Comparison of ENCODE assay signal across 1 cellular context in genomic region chr16:30609928-30610839, GRCh38.
TF ChIP-seq lines count a peak whose summit lies in the region.

Gene ZNF689 (minus strand): TSS chr16:30610389. CDS start chr16:30610041, 348 bp downstream.

TF ChIP-seq in HepG2, 621 proteins besides CTCF, POLR2A, EP300 and RAD21 (continued from another document and continues in another):
- TF ChIP-seq ATF2 (CRISPR knock-in tag; IDR thresholded peaks at IDR 0.05): peak; percentile 90
- peak; percentile 88 for TF ChIP-seq ZNF224 (CRISPR knock-in tag; IDR thresholded peaks at IDR 0.05)
- TF ChIP-seq ZNF335 (CRISPR knock-in tag; IDR thresholded peaks at IDR 0.05): peak; percentile 92
- TF ChIP-seq ZNF430 (CRISPR knock-in tag; IDR thresholded peaks at IDR 0.05): peak; percentile 98
- TF ChIP-seq ZMYM2 (CRISPR knock-in tag; IDR thresholded peaks at IDR 0.05): peak; percentile 89
- TF ChIP-seq SUZ12 (IDR thresholded peaks at IDR 0.05; ENCODE audit: low read depth, low read length): no peak
- TF ChIP-seq, protein P1, sequence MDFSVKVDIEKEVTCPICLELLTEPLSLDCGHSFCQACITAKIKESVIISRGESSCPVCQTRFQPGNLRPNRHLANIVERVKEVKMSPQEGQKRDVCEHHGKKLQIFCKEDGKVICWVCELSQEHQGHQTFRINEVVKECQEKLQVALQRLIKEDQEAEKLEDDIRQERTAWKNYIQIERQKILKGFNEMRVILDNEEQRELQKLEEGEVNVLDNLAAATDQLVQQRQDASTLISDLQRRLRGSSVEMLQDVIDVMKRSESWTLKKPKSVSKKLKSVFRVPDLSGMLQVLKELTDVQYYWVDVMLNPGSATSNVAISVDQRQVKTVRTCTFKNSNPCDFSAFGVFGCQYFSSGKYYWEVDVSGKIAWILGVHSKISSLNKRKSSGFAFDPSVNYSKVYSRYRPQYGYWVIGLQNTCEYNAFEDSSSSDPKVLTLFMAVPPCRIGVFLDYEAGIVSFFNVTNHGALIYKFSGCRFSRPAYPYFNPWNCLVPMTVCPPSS (IDR thresholded peaks at IDR 0.05): no peak
- TF ChIP-seq, protein P2, sequence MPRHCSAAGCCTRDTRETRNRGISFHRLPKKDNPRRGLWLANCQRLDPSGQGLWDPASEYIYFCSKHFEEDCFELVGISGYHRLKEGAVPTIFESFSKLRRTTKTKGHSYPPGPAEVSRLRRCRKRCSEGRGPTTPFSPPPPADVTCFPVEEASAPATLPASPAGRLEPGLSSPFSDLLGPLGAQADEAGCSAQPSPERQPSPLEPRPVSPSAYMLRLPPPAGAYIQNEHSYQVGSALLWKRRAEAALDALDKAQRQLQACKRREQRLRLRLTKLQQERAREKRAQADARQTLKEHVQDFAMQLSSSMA (CRISPR knock-in tag; IDR thresholded peaks at IDR 0.05): peak; percentile 92
- TF ChIP-seq DPF2 (CRISPR knock-in tag; IDR thresholded peaks at IDR 0.05; ENCODE audit: borderline replicate concordance, low read depth): no peak
- peak; percentile 90 for TF ChIP-seq POLR2AphosphoS5 (IDR thresholded peaks at IDR 0.05; ENCODE audit: low read depth, low read length)
- TF ChIP-seq RBFOX2 (IDR thresholded peaks at IDR 0.05; ENCODE audit: low read depth, low read length): peak; percentile 93
- peak; percentile 98; the same call in 1 of the 2 replicates for TF ChIP-seq ZNF33A (CRISPR knock-in tag; IDR thresholded peaks at IDR 0.05; ENCODE audit: borderline replicate concordance)
- TF ChIP-seq BCL3 (CRISPR knock-in tag; IDR thresholded peaks at IDR 0.05): peak; percentile 92
- peak; percentile 82 for TF ChIP-seq HNF4G (IDR thresholded peaks at IDR 0.05; ENCODE audit: borderline replicate concordance, low read depth, low read length)
- 0 out of 2 replicates have a peak, but pooled peaks have one; percentile 37 for TF ChIP-seq HNF4G (CRISPR knock-in tag; IDR thresholded peaks at IDR 0.05; ENCODE audit: borderline replicate concordance, low read depth)
- no peak for TF ChIP-seq DDIT3 (CRISPR knock-in tag; IDR thresholded peaks at IDR 0.05)
- TF ChIP-seq ZNF746 (CRISPR knock-in tag; IDR thresholded peaks at IDR 0.05): no peak; the same call in 1 of the 2 replicates
- TF ChIP-seq ZSCAN20 (CRISPR knock-in tag; IDR thresholded peaks at IDR 0.05; ENCODE audit: borderline replicate concordance): peak; percentile 94
- no peak for TF ChIP-seq MATR3 (CRISPR knock-in tag; IDR thresholded peaks at IDR 0.05)
- TF ChIP-seq NR2F2 (IDR thresholded peaks at IDR 0.05; ENCODE audit: borderline replicate concordance, low read depth): peak; percentile 53; the same call in 1 of the 2 replicates
- TF ChIP-seq KAT8 (CRISPR knock-in tag; IDR thresholded peaks at IDR 0.05): peak; percentile 97
- peak; percentile 96; the same call in 1 of the 2 replicates for TF ChIP-seq ZNF230 (CRISPR knock-in tag; IDR thresholded peaks at IDR 0.05)
- TF ChIP-seq ZNF660 (CRISPR knock-in tag; IDR thresholded peaks at IDR 0.05; ENCODE audit: borderline replicate concordance, low read depth): no peak; the same call in 1 of the 2 replicates
- peak; percentile 87 for TF ChIP-seq NR0B2 (CRISPR knock-in tag; IDR thresholded peaks at IDR 0.05)
- peak; percentile 92 to 97 for TF ChIP-seq HMGXB4 (CRISPR knock-in tag; IDR thresholded peaks at IDR 0.05; ENCODE audit: borderline replicate concordance in 1 of 2, low read depth in 1 of 2)
- peak; percentile 47; the same call in 1 of the 2 replicates for TF ChIP-seq ZNF136 (CRISPR knock-in tag; IDR thresholded peaks at IDR 0.05; ENCODE audit: low read depth)
- TF ChIP-seq REPIN1 (CRISPR knock-in tag; IDR thresholded peaks at IDR 0.05; ENCODE audit: borderline replicate concordance, low read depth): peak; percentile 66
- peak; percentile 79 for TF ChIP-seq CHD2 (IDR thresholded peaks at IDR 0.05; ENCODE audit: low read depth, low read length)
- TF ChIP-seq ZNF670 (CRISPR knock-in tag; IDR thresholded peaks at IDR 0.05; ENCODE audit: borderline replicate concordance): peak; percentile 97
- TF ChIP-seq, protein P3, sequence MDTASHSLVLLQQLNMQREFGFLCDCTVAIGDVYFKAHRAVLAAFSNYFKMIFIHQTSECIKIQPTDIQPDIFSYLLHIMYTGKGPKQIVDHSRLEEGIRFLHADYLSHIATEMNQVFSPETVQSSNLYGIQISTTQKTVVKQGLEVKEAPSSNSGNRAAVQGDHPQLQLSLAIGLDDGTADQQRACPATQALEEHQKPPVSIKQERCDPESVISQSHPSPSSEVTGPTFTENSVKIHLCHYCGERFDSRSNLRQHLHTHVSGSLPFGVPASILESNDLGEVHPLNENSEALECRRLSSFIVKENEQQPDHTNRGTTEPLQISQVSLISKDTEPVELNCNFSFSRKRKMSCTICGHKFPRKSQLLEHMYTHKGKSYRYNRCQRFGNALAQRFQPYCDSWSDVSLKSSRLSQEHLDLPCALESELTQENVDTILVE (CRISPR knock-in tag; IDR thresholded peaks at IDR 0.05): peak; percentile 98
- peak; percentile 89 for TF ChIP-seq ERF (CRISPR knock-in tag; IDR thresholded peaks at IDR 0.05)
- TF ChIP-seq HOXA9 (CRISPR knock-in tag; IDR thresholded peaks at IDR 0.05; ENCODE audit: borderline replicate concordance): peak; percentile 80
- TF ChIP-seq AHR (CRISPR knock-in tag; IDR thresholded peaks at IDR 0.05): peak; percentile 65
- TF ChIP-seq ZNF121 (CRISPR knock-in tag; IDR thresholded peaks at IDR 0.05): peak; percentile 44; the same call in 1 of the 2 replicates
- TF ChIP-seq FUBP1 (CRISPR knock-in tag; IDR thresholded peaks at IDR 0.05; ENCODE audit: borderline replicate concordance): no peak; the same call in 1 of the 2 replicates
- TF ChIP-seq, protein P4, sequence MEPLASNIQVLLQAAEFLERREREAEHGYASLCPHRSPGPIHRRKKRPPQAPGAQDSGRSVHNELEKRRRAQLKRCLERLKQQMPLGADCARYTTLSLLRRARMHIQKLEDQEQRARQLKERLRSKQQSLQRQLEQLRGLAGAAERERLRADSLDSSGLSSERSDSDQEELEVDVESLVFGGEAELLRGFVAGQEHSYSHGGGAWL (CRISPR knock-in tag; IDR thresholded peaks at IDR 0.05): peak; percentile 89
- TF ChIP-seq ZNF556 (CRISPR knock-in tag; IDR thresholded peaks at IDR 0.05; ENCODE audit: borderline replicate concordance): peak; percentile 89
- TF ChIP-seq MYC (CRISPR knock-in tag; IDR thresholded peaks at IDR 0.05; ENCODE audit: borderline replicate concordance): peak; percentile 94
- no peak for TF ChIP-seq CEBPZ (IDR thresholded peaks at IDR 0.05; ENCODE audit: low read length)
- peak; percentile 24 to 67; a peak in 3 of 4 replicates for TF ChIP-seq NR2F1 (CRISPR knock-in tag; IDR thresholded peaks at IDR 0.05)
- TF ChIP-seq MXD4 (CRISPR knock-in tag; IDR thresholded peaks at IDR 0.05): peak; percentile 83
- TF ChIP-seq RBM22 (optimal IDR thresholded peaks at IDR 0.05; ENCODE audit: low read length): peak; percentile 65
- peak; percentile 77 for TF ChIP-seq SP4 (CRISPR knock-in tag; IDR thresholded peaks at IDR 0.05)
- TF ChIP-seq ASH2L (IDR thresholded peaks at IDR 0.05; ENCODE audit: insufficient read length, low read depth, low read length): peak; percentile 95
- peak; percentile 95 for TF ChIP-seq HDAC1 (CRISPR knock-in tag; IDR thresholded peaks at IDR 0.05)
- peak; percentile 66; the same call in 1 of the 2 replicates for TF ChIP-seq ZNF143 (CRISPR knock-in tag; IDR thresholded peaks at IDR 0.05)
- TF ChIP-seq SALL2 (CRISPR knock-in tag; IDR thresholded peaks at IDR 0.05): 0 out of 2 replicates have a peak, but pooled peaks have one; percentile 47
- TF ChIP-seq SP140L (CRISPR knock-in tag; IDR thresholded peaks at IDR 0.05; ENCODE audit: borderline replicate concordance): peak; percentile 82; the same call in 1 of the 2 replicates
- TF ChIP-seq ZBTB7A (CRISPR knock-in tag; IDR thresholded peaks at IDR 0.05): no peak
- peak; percentile 97 for TF ChIP-seq ZNF615 (CRISPR knock-in tag; IDR thresholded peaks at IDR 0.05; ENCODE audit: borderline replicate concordance)
- peak; percentile 84; the same call in 1 of the 2 replicates for TF ChIP-seq ZNF510 (CRISPR knock-in tag; IDR thresholded peaks at IDR 0.05; ENCODE audit: low read depth)
- TF ChIP-seq ZBTB1 (CRISPR knock-in tag; IDR thresholded peaks at IDR 0.05; ENCODE audit: borderline replicate concordance): peak; percentile 59; the same call in 1 of the 2 replicates
- no peak for TF ChIP-seq TCF7 (IDR thresholded peaks at IDR 0.05; ENCODE audit: low read depth)
- TF ChIP-seq ARNTL (CRISPR knock-in tag; IDR thresholded peaks at IDR 0.05): 0 out of 2 replicates have a peak, but pooled peaks have one; percentile 32
- TF ChIP-seq HMGA1 (CRISPR knock-in tag; conservative IDR thresholded peaks at IDR 0.05): no peak
- TF ChIP-seq YEATS4 (CRISPR knock-in tag; IDR thresholded peaks at IDR 0.05; ENCODE audit: borderline replicate concordance): peak; percentile 99
- 0 out of 2 replicates have a peak, but pooled peaks have one; percentile 22 for TF ChIP-seq ZNF138 (CRISPR knock-in tag; IDR thresholded peaks at IDR 0.05; ENCODE audit: low read depth)
- peak; percentile 61; the same call in 1 of the 2 replicates for TF ChIP-seq MIER3 (CRISPR knock-in tag; IDR thresholded peaks at IDR 0.05; ENCODE audit: borderline replicate concordance)
